12 cellular contexts compared by ENCODE assay signal in the genomic region with DNA sequence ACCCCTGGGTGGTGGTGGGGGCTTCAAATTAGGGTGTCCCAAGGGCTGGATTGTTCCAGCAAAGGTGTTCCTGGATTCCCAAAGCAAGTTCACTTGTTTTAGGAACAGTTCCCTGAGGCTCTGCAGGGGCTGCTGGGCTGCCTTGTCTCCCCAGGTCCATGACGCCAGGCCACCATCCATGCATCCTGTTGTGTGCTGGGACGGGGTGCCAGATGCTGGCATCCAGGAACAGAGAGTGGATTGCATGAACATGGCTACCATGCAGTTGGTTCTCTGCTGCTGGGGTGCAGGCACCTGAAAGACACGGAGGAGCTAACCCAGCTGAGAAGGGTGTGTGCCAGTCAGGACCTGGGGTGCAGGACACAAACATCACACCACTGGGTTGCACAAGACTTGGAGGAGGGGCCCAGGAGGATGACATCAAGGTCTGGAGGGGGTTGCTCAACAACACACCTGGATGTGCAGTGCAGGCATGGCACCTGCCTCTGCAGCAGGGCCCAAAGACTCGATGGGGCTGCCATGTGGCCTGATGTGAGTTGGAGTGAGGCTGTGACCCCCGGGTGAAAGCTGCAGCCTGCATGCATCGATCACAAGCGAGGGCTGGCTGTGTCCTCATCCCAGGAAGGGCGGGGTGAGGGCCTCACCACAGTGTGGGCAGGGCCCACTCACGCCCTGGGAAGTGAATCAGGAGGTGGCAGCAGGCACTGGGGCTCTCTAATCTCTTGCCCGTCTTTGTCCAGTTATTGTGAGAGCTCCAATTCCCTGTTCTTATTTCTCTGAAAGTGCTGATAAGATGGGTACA.
DNase-seq lines count a peak whose midpoint lies in the region; ATAC-seq and TF ChIP-seq lines count a peak whose summit lies in the region.
"Had no signal": no experiment of that assay in that cellular context is flagged by ENCODE, and none has a peak within 500 bp of the region (broad histone marks: within the 10 kb centered on the region; RNA-seq: fewer than 3 reads in every experiment).

No MANE protein-coding gene starts in this region.

- DNase-seq in activated CD4-positive, alpha-beta T cell treated with anti-CD3 and anti-CD28 coated beads for 48 hours, result peak; percentile 34
- no peak for DNase-seq in activated CD4-positive, alpha-beta T cell treated with anti-CD3 and anti-CD28 coated beads for 1 hour
- DNase-seq in RWPE2 (ENCODE audit: low spot score) (no peak), Caco-2 (no peak), dedifferentiated amniotic fluid mesenchymal stem cell (ENCODE audit: extremely low spot score) (no peak)
- DNase-seq: GF-D8, kidney, NCI-H1417, psoas muscle had no signal

- no peaks in the 10 kb centered on the region for H3K9me3 ChIP-seq in RWPE2 (ENCODE audit: severe bottlenecking)
- H3K9me3 ChIP-seq in Caco-2, result no peaks in the 10 kb centered on the region
- H3K9me3 ChIP-seq: psoas muscle had no signal

- H3K4me3 ChIP-seq in RWPE2 (ENCODE audit: severe bottlenecking) (no peak overlapping the region), Caco-2 (ENCODE audit: low read depth, low read length) (no peak overlapping the region)
- H3K4me3 ChIP-seq: psoas muscle had no signal

- peaks cover 4% of the 10 kb centered on the region for H3K27me3 Mint-ChIP-seq in dendritic cell treated with granulocyte-macrophage colony-stimulating factor and Interleukin-4, amounts not matched to agents 40 ng/mL and 50 ng/mL, for 4 days
- no peaks in the 10 kb centered on the region for H3K27me3 Mint-ChIP-seq in stimulated activated memory B cell treated with anti-CD40 and anti-IgM and Interleukin-4, amounts not matched to agents 10 μg/mL and 1 μg/mL and 100 μg/mL, for 72 hours
- peaks cover 3% of the 10 kb centered on the region for H3K27me3 Mint-ChIP-seq in Caco-2 (ENCODE audit: insufficient read depth, unreplicated experiment)

- H3K9me3 Mint-ChIP-seq in dendritic cell treated with granulocyte-macrophage colony-stimulating factor and Interleukin-4, amounts not matched to agents 40 ng/mL and 50 ng/mL, for 4 days, result no peaks in the 10 kb centered on the region
- H3K9me3 Mint-ChIP-seq in stimulated activated memory B cell treated with anti-CD40 and anti-IgM and Interleukin-4, amounts not matched to agents 10 μg/mL and 1 μg/mL and 100 μg/mL, for 72 hours, result peaks cover 2% of the 10 kb centered on the region
- no peaks in the 10 kb centered on the region for H3K9me3 Mint-ChIP-seq in Caco-2 (ENCODE audit: unreplicated experiment)

- no peaks in the 10 kb centered on the region for H3K36me3 Mint-ChIP-seq in dendritic cell treated with granulocyte-macrophage colony-stimulating factor and Interleukin-4, amounts not matched to agents 40 ng/mL and 50 ng/mL, for 4 days (ENCODE audit: low read depth)
- no peaks in the 10 kb centered on the region for H3K36me3 Mint-ChIP-seq in stimulated activated memory B cell treated with anti-CD40 and anti-IgM and Interleukin-4, amounts not matched to agents 10 μg/mL and 1 μg/mL and 100 μg/mL, for 72 hours
- H3K36me3 Mint-ChIP-seq in Caco-2 (ENCODE audit: insufficient read depth, unreplicated experiment), result no peaks in the 10 kb centered on the region

- CTCF ChIA-PET in Caco-2 (lab: Charles Lee), result no interaction called here

- ATAC-seq in RWPE2 (ENCODE audit: low read depth) (peak; percentile 90), HG02973 (IDR thresholded peaks at IDR 0.05; ENCODE audit: unreplicated experiment) (no peak)
- peak; percentile 12 for ATAC-seq in stimulated activated memory B cell treated with anti-CD40 and anti-IgM and Interleukin-4, amounts not matched to agents 10 μg/mL and 1 μg/mL and 100 μg/mL, for 72 hours

- no peaks in the 10 kb centered on the region for H3K36me3 ChIP-seq in RWPE2 (ENCODE audit: low read depth)
- no peaks in the 10 kb centered on the region for H3K36me3 ChIP-seq in Caco-2 (ENCODE audit: control insufficient read depth, insufficient read depth, low read length)

- peak overlapping the region; percentile 4 for H3K27ac ChIP-seq in RWPE2 (ENCODE audit: poor library complexity, severe bottlenecking)
- H3K27ac ChIP-seq: psoas muscle had no signal

- peak overlapping the region; percentile 27 for H3K4me3 Mint-ChIP-seq in dendritic cell treated with granulocyte-macrophage colony-stimulating factor and Interleukin-4, amounts not matched to agents 40 ng/mL and 50 ng/mL, for 4 days
- no peak overlapping the region for H3K4me3 Mint-ChIP-seq in stimulated activated memory B cell treated with anti-CD40 and anti-IgM and Interleukin-4, amounts not matched to agents 10 μg/mL and 1 μg/mL and 100 μg/mL, for 72 hours
- H3K4me3 Mint-ChIP-seq in Caco-2 (ENCODE audit: unreplicated experiment), result no peak overlapping the region

- POLR2A ChIA-PET in Caco-2 (lab: Charles Lee), result interaction anchor here (0.5 kb wide), 1 partner anchor 164 kb away, joined by 6 read pairs; no protein-coding TSS in a partner anchor

- intact Hi-C loops in dendritic cell treated with granulocyte-macrophage colony-stimulating factor and Interleukin-4, amounts not matched to agents 40 ng/mL and 50 ng/mL, for 4 days (cut with micrococcal nuclease), result no loop called here
- intact Hi-C loops in Caco-2 (cut with micrococcal nuclease; ENCODE audit: unreplicated experiment), result no loop called here

- H3K4me1 Mint-ChIP-seq in dendritic cell treated with granulocyte-macrophage colony-stimulating factor and Interleukin-4, amounts not matched to agents 40 ng/mL and 50 ng/mL, for 4 days (ENCODE audit: low read depth), result peaks cover 16% of the 10 kb centered on the region
- peaks cover 36% of the 10 kb centered on the region for H3K4me1 Mint-ChIP-seq in stimulated activated memory B cell treated with anti-CD40 and anti-IgM and Interleukin-4, amounts not matched to agents 10 μg/mL and 1 μg/mL and 100 μg/mL, for 72 hours
- no peaks in the 10 kb centered on the region for H3K4me1 Mint-ChIP-seq in Caco-2 (ENCODE audit: low read depth, unreplicated experiment)

- no peak overlapping the region for H3K27ac Mint-ChIP-seq in dendritic cell treated with granulocyte-macrophage colony-stimulating factor and Interleukin-4, amounts not matched to agents 40 ng/mL and 50 ng/mL, for 4 days
- no peak overlapping the region for H3K27ac Mint-ChIP-seq in stimulated activated memory B cell treated with anti-CD40 and anti-IgM and Interleukin-4, amounts not matched to agents 10 μg/mL and 1 μg/mL and 100 μg/mL, for 72 hours
- no peak overlapping the region for H3K27ac Mint-ChIP-seq in Caco-2 (ENCODE audit: unreplicated experiment)

- no TSS peak for BruUV-seq in Caco-2 (replicated peaks; lab: Mats Ljungman, UMichigan)

- H3K4me1 ChIP-seq in RWPE2 (ENCODE audit: insufficient read depth, poor library complexity, severe bottlenecking) (peaks cover 22% of the 10 kb centered on the region), Caco-2 (no peaks in the 10 kb centered on the region)
- H3K4me1 ChIP-seq: psoas muscle had no signal

- TF ChIP-seq CTCF in RWPE2 (IDR thresholded peaks at IDR 0.05; ENCODE audit: poor library complexity, severe bottlenecking), result no peak
- TF ChIP-seq CTCF in Caco-2 (IDR thresholded peaks at IDR 0.05; ENCODE audit: insufficient read depth in 1 of 2, low read depth in 1 of 2, low read length in 1 of 2, severe bottlenecking in 1 of 2, unreplicated experiment in 1 of 2), result no peak

- H3K27me3 ChIP-seq in RWPE2 (ENCODE audit: insufficient read depth, poor library complexity, severe bottlenecking), result no peaks in the 10 kb centered on the region
- H3K27me3 ChIP-seq in Caco-2 (replicated peaks; ENCODE audit: control insufficient read depth, insufficient read depth, low read length), result no peaks in the 10 kb centered on the region
